11 cellular contexts compared by ENCODE assay signal in the genomic region with DNA sequence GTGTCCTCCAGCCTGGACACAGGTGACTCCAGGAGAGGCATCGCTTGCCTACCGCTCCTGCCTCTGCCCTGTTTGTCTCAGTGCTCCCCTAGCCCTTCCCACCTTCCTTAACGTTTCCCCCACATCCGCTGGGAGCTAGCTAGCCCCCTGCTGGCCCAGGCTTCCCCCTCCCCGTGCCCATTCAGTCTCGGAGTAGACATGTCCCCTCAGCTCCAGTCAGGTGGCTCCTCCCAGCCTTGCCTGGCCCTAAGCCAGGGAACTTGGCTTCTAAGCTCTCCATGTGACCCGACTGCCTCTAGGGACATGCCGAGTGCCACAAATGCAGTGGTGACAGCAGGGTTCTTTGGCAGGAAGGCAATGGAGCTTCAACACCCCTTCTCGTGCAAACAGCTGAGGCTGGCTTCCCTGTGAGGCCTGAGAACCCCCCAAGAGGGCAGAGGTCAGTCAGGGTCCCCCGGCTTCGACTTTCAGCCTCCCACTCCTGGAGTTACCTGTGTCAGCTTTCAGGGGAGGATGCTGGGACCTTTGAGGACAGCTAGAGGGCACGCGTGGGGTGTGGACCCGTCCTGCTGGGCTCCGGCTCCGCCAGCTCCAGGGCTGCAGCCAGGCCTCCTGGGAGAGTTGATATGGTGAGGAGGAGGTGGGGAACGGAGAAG. TPM values are rescaled to one million over a fixed set of nuclear protein-coding genes. Genes with fewer than 3 reads are reported as not detected.
DNase-seq lines count a peak whose midpoint lies in the region; ATAC-seq and TF ChIP-seq lines count a peak whose summit lies in the region.
"Had no signal": no experiment of that assay in that cellular context is flagged by ENCODE, and none has a peak within 500 bp of the region (broad histone marks: within the 10 kb centered on the region; RNA-seq: fewer than 3 reads in every experiment).

No MANE protein-coding gene starts in this region.

- H2BK15ac ChIP-seq in neuronal stem cell (ENCODE audit: low read length): no peak overlapping the region

- no peaks in the 10 kb centered on the region for H3K9me3 ChIP-seq in body of pancreas
- no peaks in the 10 kb centered on the region for H3K9me3 ChIP-seq in neuronal stem cell (replicated peaks in 1 of 2; ENCODE audit: control insufficient read depth in 2 of 2, insufficient read depth in 1 of 2, low read depth in 1 of 2, low read length in 2 of 2)
- no peaks in the 10 kb centered on the region for H3K9me3 ChIP-seq in Peyer's patch

- H4K8ac ChIP-seq in neuronal stem cell (ENCODE audit: low read depth, low read length): no peak overlapping the region

- 19 to 36% methylated on average over 13 to 17 of the region's 17 CpGs for WGBS in body of pancreas, 2 donors
- no CpG with 5 or more reads among the region's 17 CpGs for WGBS in neuronal stem cell (ENCODE audit: extremely low coverage in 2 of 2, insufficient read length in 2 of 2, insufficient replicate concordance in 1 of 2), 2 donors

- ATAC-seq in GM23338 (peak; percentile 3; the same call in 2 of the 3 replicates), body of pancreas (peak; percentile 83), GM18861 (IDR thresholded peaks at IDR 0.05; ENCODE audit: unreplicated experiment) (no peak)

- H3K27me3 ChIP-seq in GM23338 (ENCODE audit: insufficient read depth) (no peaks in the 10 kb centered on the region), body of pancreas (no peaks in the 10 kb centered on the region), neuronal stem cell (ENCODE audit: control insufficient read depth in 3 of 3, insufficient read depth in 3 of 3, low read depth in 1 of 3, low read length in 3 of 3) (no peaks in the 10 kb centered on the region), Peyer's patch (no peaks in the 10 kb centered on the region)

- H3K4me2 ChIP-seq in GM23338 (peak overlapping the region; percentile 51), neuronal stem cell (ENCODE audit: insufficient read depth, low read length, poor library complexity, severe bottlenecking) (no peak overlapping the region)

- DNase-seq in GM23338 (ENCODE audit: low spot score): no peak
- peak; percentile 43 for DNase-seq in NCI-H187 treated with DMSO at 0.1 percent for 48 hours (lab: John Stamatoyannopoulos, UW)
- peak; percentile 77 to 90 (median 86) for DNase-seq in body of pancreas
- DNase-seq in neuronal stem cell (ENCODE audit: low spot score): no peak
- DNase-seq in Peyer's patch: no peak
- DNase-seq in mesenteric fat pad (ENCODE audit: low spot score): no peak
- DNase-seq in stimulated activated CD4-positive, alpha-beta T cell treated with anti-CD3 and anti-CD28 coated beads, Interleukin-4, amount 100 ng/mL, for 24 hours: no peak
- DNase-seq: cortex of kidney, GDM1 had no signal

- peak overlapping the region; percentile 53 for H3K9ac ChIP-seq in neuronal stem cell (ENCODE audit: low read depth, low read length, poor library complexity)

- H3K4me1 Mint-ChIP-seq in GM23338: peaks cover 51% of the 10 kb centered on the region

- H3K79me2 ChIP-seq in GM23338 (replicated peaks; ENCODE audit: insufficient read depth): peaks cover 14% of the 10 kb centered on the region

- intact Hi-C loops in body of pancreas (cut with DNase I): no loop called here

- no peak overlapping the region for H2BK5ac ChIP-seq in neuronal stem cell (ENCODE audit: low read length)

- H3K79me1 ChIP-seq in neuronal stem cell (ENCODE audit: low read depth, low read length): peaks cover 4% of the 10 kb centered on the region

- no peak overlapping the region for H4K91ac ChIP-seq in neuronal stem cell (ENCODE audit: low read depth, low read length, poor library complexity)

- H3K36me3 Mint-ChIP-seq in GM23338 (ENCODE audit: low read depth): peaks cover 20% of the 10 kb centered on the region

- H3F3A ChIP-seq in GM23338 (replicated peaks; ENCODE audit: low read depth): peaks cover 12% of the 10 kb centered on the region

- H3K4me3 ChIP-seq in GM23338 (no peak overlapping the region), body of pancreas (no peak overlapping the region), neuronal stem cell (ENCODE audit: low read length in 2 of 2) (no peak overlapping the region), Peyer's patch (no peak overlapping the region)
- H3K4me3 ChIP-seq: skin epidermis had no signal

- H3K27ac ChIP-seq in GM23338 (ENCODE audit: low read depth) (0 out of 2 replicates have a peak overlapping the region, but pooled peaks have one; percentile 32), body of pancreas (no peak overlapping the region), neuronal stem cell (replicated peaks; ENCODE audit: low read length) (no peak overlapping the region), Peyer's patch (no peak overlapping the region)
- H3K27ac ChIP-seq: skin epidermis had no signal

- H3K23ac ChIP-seq in neuronal stem cell (ENCODE audit: low read depth, low read length, poor library complexity): no peak overlapping the region

- H4K20me1 ChIP-seq in GM23338 (replicated peaks; ENCODE audit: insufficient read depth): no peaks in the 10 kb centered on the region; the same call in 1 of the 2 replicates

- H2AFZ ChIP-seq in GM23338: no peak overlapping the region
- no peak overlapping the region for H2AFZ ChIP-seq in neuronal stem cell (ENCODE audit: low read length)

- no peak overlapping the region for H3K14ac ChIP-seq in neuronal stem cell (ENCODE audit: low read length)

- no peak overlapping the region for H3K4me3 Mint-ChIP-seq in GM23338

- no peak overlapping the region for H2BK12ac ChIP-seq in neuronal stem cell (ENCODE audit: low read length)

- H2BK120ac ChIP-seq in neuronal stem cell (ENCODE audit: low read depth, low read length): no peak overlapping the region

- H3K9me3 Mint-ChIP-seq in GM23338: no peaks in the 10 kb centered on the region

- no peaks in the 10 kb centered on the region for H3K9me2 ChIP-seq in GM23338 (ENCODE audit: insufficient read depth)

- peak overlapping the region; percentile 44 for H3K18ac ChIP-seq in neuronal stem cell (ENCODE audit: low read length)

- peak overlapping the region; percentile 40; the same call in 1 of the 2 replicates for H3K27ac Mint-ChIP-seq in GM23338

- TF ChIP-seq CTCF in GM23338 (conservative IDR thresholded peaks at IDR 0.05; ENCODE audit: low read depth in 2 of 2) (peak in 1 of 2 experiments; percentile 3; a peak in 1 of 4 replicates), body of pancreas (IDR thresholded peaks at IDR 0.05) (peak in 2 of 7 experiments; percentile 3 to 13), Peyer's patch (IDR thresholded peaks at IDR 0.05) (no peak)

- H3K4me1 ChIP-seq in GM23338 (ENCODE audit: insufficient read depth): peaks cover 34% of the 10 kb centered on the region
- peaks cover 10% of the 10 kb centered on the region for H3K4me1 ChIP-seq in body of pancreas
- peaks cover 22 to 31% of the 10 kb centered on the region in 2 donors for H3K4me1 ChIP-seq in neuronal stem cell (ENCODE audit: control insufficient read depth in 2 of 2, insufficient read depth in 1 of 2, low read depth in 1 of 2, low read length in 2 of 2)
- H3K4me1 ChIP-seq in Peyer's patch: no peaks in the 10 kb centered on the region

- peaks cover 10% of the 10 kb centered on the region for H3K27me3 Mint-ChIP-seq in GM23338 (ENCODE audit: insufficient read depth, low read depth, poor library complexity)

- peak overlapping the region; percentile 71 for H2AK5ac ChIP-seq in neuronal stem cell (ENCODE audit: low read depth, low read length)

- TF ChIP-seq POLR2A in body of pancreas (IDR thresholded peaks at IDR 0.05): no peak
- TF ChIP-seq POLR2A in Peyer's patch (IDR thresholded peaks at IDR 0.05): no peak

- no peak overlapping the region for H3K4ac ChIP-seq in neuronal stem cell (ENCODE audit: low read length)

- H3K36me3 ChIP-seq in GM23338 (ENCODE audit: insufficient read depth) (no peaks in the 10 kb centered on the region), body of pancreas (replicated peaks in 1 of 2; ENCODE audit: insufficient read depth in 1 of 2, low read depth in 2 of 2) (no peaks in the 10 kb centered on the region), neuronal stem cell (replicated peaks in 1 of 2; ENCODE audit: control insufficient read depth in 2 of 2, insufficient read depth in 2 of 2, low read length in 2 of 2) (peaks cover 4 to 59% of the 10 kb centered on the region in 2 donors), Peyer's patch (no peaks in the 10 kb centered on the region)

TF ChIP-seq in GM23338, 12 proteins besides CTCF, POLR2A, EP300 and RAD21 (continues in another document):
- TF ChIP-seq EZH2 (IDR thresholded peaks at IDR 0.05; ENCODE audit: low read depth, unreplicated experiment): no peak

RNA-seq across cellular contexts. Expression of a gene that starts 16.2 kb away (rescaled TPM):
- total RNA-seq in GM23338 (2014; rRNA removed; shearing (Covaris generic)): 22.6 and 23.0 TPM in 2 replicates
- polyA plus RNA-seq in GM23338 (2016; fragmentation: Nextera tagmentation; extraction: Ambion mirVana): 7.4 and 7.6 TPM in 2 replicates
- not detected for total RNA-seq in body of pancreas
- polyA plus RNA-seq in neuronal stem cell (2013, experiment 1 of 2): 9.5 TPM
- polyA plus RNA-seq in neuronal stem cell (2013, experiment 2 of 2): 9.7 TPM
- total RNA-seq in Peyer's patch: not detected
- total RNA-seq in mesenteric fat pad: not detected

RNA-seq across cellular contexts. Expression of a gene that starts 26.8 kb away (rescaled TPM):
- total RNA-seq in GM23338 (2014; rRNA removed; shearing (Covaris generic)): 474 and 552 TPM in 2 replicates
- polyA plus RNA-seq in GM23338 (2016; fragmentation: Nextera tagmentation; extraction: Ambion mirVana): 478 and 498 TPM in 2 replicates
- 10 to 100 TPM in 1 of 2 donors, 1 to 10 TPM in 1; 6.9 to 31.6 TPM for total RNA-seq in body of pancreas
- polyA plus RNA-seq in neuronal stem cell (2013, experiment 1 of 2): 132 TPM
- 126 TPM for polyA plus RNA-seq in neuronal stem cell (2013, experiment 2 of 2)
- total RNA-seq in Peyer's patch: 10 to 100 TPM in 3 of 4 donors, 1 to 10 TPM in 1; 10.0 to 50.3 (median 11.5) TPM
- total RNA-seq in mesenteric fat pad: 25.1 TPM

RNA-seq across cellular contexts. Expression of a gene that starts 28.2 kb away (rescaled TPM):
- 88.7 and 102 TPM in 2 replicates for total RNA-seq in GM23338 (2014; rRNA removed; shearing (Covaris generic))
- 79.0 and 79.4 TPM in 2 replicates for polyA plus RNA-seq in GM23338 (2016; fragmentation: Nextera tagmentation; extraction: Ambion mirVana)
- total RNA-seq in body of pancreas: 10 to 100 TPM; 16.8 to 24.6 TPM
- polyA plus RNA-seq in neuronal stem cell (2013, experiment 1 of 2): 40.4 TPM
- polyA plus RNA-seq in neuronal stem cell (2013, experiment 2 of 2): 41.2 TPM
- total RNA-seq in Peyer's patch: 10 to 100 TPM in 3 of 4 donors, 1 to 10 TPM in 1; 9.5 to 32.2 (median 25.5) TPM
- 39.8 TPM for total RNA-seq in mesenteric fat pad

RNA-seq across cellular contexts. Expression of a gene that starts 43.7 kb away (rescaled TPM):
- total RNA-seq in GM23338 (2014; rRNA removed; shearing (Covaris generic)): 0.58 and 0.90 TPM in 2 replicates
- 0.40 and 0.89 TPM in 2 replicates for polyA plus RNA-seq in GM23338 (2016; fragmentation: Nextera tagmentation; extraction: Ambion mirVana)
- total RNA-seq in body of pancreas: 1 to 10 TPM; 6.3 to 7.5 TPM
- polyA plus RNA-seq in neuronal stem cell (2013, experiment 1 of 2): 1.4 TPM
- 1.5 TPM for polyA plus RNA-seq in neuronal stem cell (2013, experiment 2 of 2)
- total RNA-seq in Peyer's patch: 10 to 100 TPM in 2 of 4 donors, 1 to 10 TPM in 1, not detected in 1; 5.6 to 10.3 (median 10.3) TPM
- total RNA-seq in mesenteric fat pad: 11.2 TPM

RNA-seq across cellular contexts. Expression of a gene that starts 53.1 kb away (rescaled TPM):
- 28.9 and 30.8 TPM in 2 replicates for total RNA-seq in GM23338 (2014; rRNA removed; shearing (Covaris generic))
- polyA plus RNA-seq in GM23338 (2016; fragmentation: Nextera tagmentation; extraction: Ambion mirVana): 22.0 and 22.3 TPM in 2 replicates
- 10 to 100 TPM; 12.9 to 30.6 TPM for total RNA-seq in body of pancreas
- polyA plus RNA-seq in neuronal stem cell (2013, experiment 1 of 2): 16.4 TPM
- 16.6 TPM for polyA plus RNA-seq in neuronal stem cell (2013, experiment 2 of 2)
- 10 to 100 TPM; 11.2 to 43.7 (median 15.0) TPM for total RNA-seq in Peyer's patch
- 12.1 TPM for total RNA-seq in mesenteric fat pad

Comparison
In these comparisons a context has a peak if more than half of its experiments do, and no peak if none do; other contexts are left out.
1. DNase-seq: peak in NCI-H187 treated with DMSO at 0.1 percent for 48 hours (single experiment) and body of pancreas (4 of 4); none in GM23338 (single experiment), neuronal stem cell (single experiment), Peyer's patch (0 of 3), mesenteric fat pad (single experiment) and stimulated activated CD4-positive, alpha-beta T cell treated with anti-CD3 and anti-CD28 coated beads, Interleukin-4, amount 100 ng/mL, for 24 hours (single experiment).
2. RNA of a gene that starts 16.2 kb away (total RNA-seq): 22.6 to 23.0 TPM in GM23338; not detected in mesenteric fat pad (single experiment), not detected in body of pancreas and not detected in Peyer's patch; every median in the first group is over 10 times any median in the second.